ENCODE assay signal across 8 cellular contexts in genomic region chr1:28915036-28915895, GRCh38. TPM values are rescaled to one million over a fixed set of nuclear protein-coding genes. Genes with fewer than 3 reads are reported as not detected.
DNase-seq lines count a peak whose midpoint lies in the region; ATAC-seq and TF ChIP-seq lines count a peak whose summit lies in the region.

No MANE protein-coding gene starts in this region.

- peak overlapping the region; percentile 55 for H3K27ac ChIP-seq in RWPE1
- no peak overlapping the region for H3K27ac ChIP-seq in right atrium auricular region
- H3K27ac ChIP-seq in gastrocnemius medialis: peak overlapping the region; percentile 80 to 87 (median 84)

- no peak for TF ChIP-seq POLR2A in gastrocnemius medialis (IDR thresholded peaks at IDR 0.05)

- CTCF ChIA-PET in RWPE1 (lab: Yijun Ruan, JAX): interaction anchor here (0.6 to 1.1 kb wide), 4 partner anchors 14 to 252 kb away, joined by 3 to 6 read pairs (median 3); no protein-coding TSS in a partner anchor

- H3K4me1 ChIP-seq in right atrium auricular region (peaks cover 0 to 12% of the 10 kb centered on the region in 2 donors), gastrocnemius medialis (peaks cover 16 to 17% of the 10 kb centered on the region in 2 donors)

- H3K36me3 ChIP-seq in right atrium auricular region (no peaks in the 10 kb centered on the region), gastrocnemius medialis (no peaks in the 10 kb centered on the region)

- DNase-seq in ELF-1 (ENCODE audit: low read depth, low spot score) (peak; percentile 78), RWPE1 (ENCODE audit: low spot score) (peak; percentile 25), right atrium auricular region (ENCODE audit: low spot score) (no peak), gastrocnemius medialis (no peak), posterior vena cava (ENCODE audit: low spot score) (no peak), sciatic nerve (ENCODE audit: low spot score) (no peak)
- DNase-seq in activated naive CD4-positive, alpha-beta T cell treated with anti-CD3 and anti-CD28 coated beads, Interleukin-2, amount 50 U/mL, for 16 hours: peak; percentile 51

- ATAC-seq in HG03064 (IDR thresholded peaks at IDR 0.05; ENCODE audit: low read depth, unreplicated experiment) (peak; percentile 10), gastrocnemius medialis (peak in 1 of 2 donors; percentile 7), sciatic nerve (no peak)

- H3K4me3 ChIP-seq in right atrium auricular region (peak overlapping the region; percentile 40 to 69), gastrocnemius medialis (peak overlapping the region; percentile 58 to 72 (median 60))

- POLR2A ChIA-PET in RWPE1 (lab: Yijun Ruan, JAX; ENCODE audit: low non-redundant PET): no interaction called here

- no peaks in the 10 kb centered on the region for H3K27me3 ChIP-seq in right atrium auricular region
- no peaks in the 10 kb centered on the region for H3K27me3 ChIP-seq in gastrocnemius medialis

- in situ Hi-C loops in gastrocnemius medialis (cut with MboI; ENCODE audit: low sequenced_read_pairs in 4 of 4): no loop called here

- H3K9me3 ChIP-seq in right atrium auricular region (no peaks in the 10 kb centered on the region), gastrocnemius medialis (no peaks in the 10 kb centered on the region)

- TF ChIP-seq CTCF in RWPE1 (conservative IDR thresholded peaks at IDR 0.05; ENCODE audit: low read depth): no peak
- TF ChIP-seq CTCF in right atrium auricular region (IDR thresholded peaks at IDR 0.05): no peak
- no peak for TF ChIP-seq CTCF in gastrocnemius medialis (IDR thresholded peaks at IDR 0.05 in 4 of 5, conservative IDR thresholded peaks at IDR 0.05 in 1 of 5)

- intact Hi-C loops in gastrocnemius medialis (cut with DNase I; ENCODE audit: low total_unique reads) (loop anchor here (2.0 kb wide), 1 partner anchor 28 kb away; no protein-coding TSS in a partner anchor), posterior vena cava (cut with DNase I) (no loop called here), sciatic nerve (cut with DNase I) (no loop called here)

RNA-seq across cellular contexts. Expression of gene EPB41, which starts 0.9 kb away (rescaled TPM):
- total RNA-seq in right atrium auricular region (10 to 100 TPM; 19.1 to 25.4 TPM), gastrocnemius medialis (10 to 100 TPM; 19.5 to 28.6 (median 23.6) TPM), posterior vena cava (10 to 100 TPM; 16.6 to 21.7 TPM), sciatic nerve (49.3 TPM)

Comparison
In these comparisons a context has a peak if more than half of its experiments do, and no peak if none do; other contexts are left out.
1. DNase-seq: peak in ELF-1 (single experiment), RWPE1 (single experiment) and activated naive CD4-positive, alpha-beta T cell treated with anti-CD3 and anti-CD28 coated beads, Interleukin-2, amount 50 U/mL, for 16 hours (single experiment); none in right atrium auricular region (single experiment), gastrocnemius medialis (0 of 2), posterior vena cava (single experiment) and sciatic nerve (single experiment).
2. H3K27ac ChIP-seq: peak in RWPE1 (single experiment) and gastrocnemius medialis (4 of 4); none in right atrium auricular region (0 of 2).